ENCODE assay signal across 10 cellular contexts in the genomic region with DNA sequence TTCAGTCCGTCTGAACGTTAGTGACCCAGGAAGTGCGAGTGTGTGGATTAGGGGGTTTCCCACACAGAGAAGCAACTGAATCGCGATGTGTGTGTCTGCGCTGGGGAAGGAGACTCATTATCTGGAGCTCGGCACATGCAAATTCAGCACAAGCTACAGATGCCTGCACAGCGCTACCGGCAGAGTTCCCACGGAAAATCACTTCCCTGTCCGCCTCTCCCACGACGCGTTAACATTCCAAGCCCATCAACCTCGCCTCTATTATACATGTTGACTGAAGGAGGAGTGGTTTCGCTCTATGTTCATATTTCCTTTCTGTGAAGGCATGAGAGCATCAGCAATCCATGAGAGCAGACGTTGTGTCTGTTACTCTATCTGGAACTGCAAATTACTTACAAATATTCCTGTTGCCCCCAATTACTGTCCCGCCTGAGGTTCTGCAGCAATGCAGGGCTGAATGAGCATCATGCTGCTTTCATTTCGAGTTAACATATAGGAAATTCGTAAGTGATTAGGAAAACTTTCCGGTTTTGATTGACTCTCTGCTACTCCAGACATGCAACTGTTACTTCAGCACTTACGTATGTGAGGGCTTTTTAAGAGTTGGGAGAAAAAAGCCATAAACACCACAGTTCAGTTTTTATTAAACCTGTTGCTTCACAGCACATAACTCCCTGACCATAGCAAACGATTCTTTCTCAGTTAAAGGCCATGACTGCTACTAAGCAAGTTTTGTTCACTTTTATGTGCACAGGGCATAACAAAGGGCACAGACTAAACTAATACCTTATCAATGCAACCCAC. TPM values are rescaled to one million over a fixed set of nuclear protein-coding genes. Genes with fewer than 3 reads are reported as not detected.
DNase-seq lines count a peak whose midpoint lies in the region; ATAC-seq and TF ChIP-seq lines count a peak whose summit lies in the region.
"Had no signal": no experiment of that assay in that cellular context is flagged by ENCODE, and none has a peak within 500 bp of the region (broad histone marks: within the 10 kb centered on the region; RNA-seq: fewer than 3 reads in every experiment).

No MANE protein-coding gene starts in this region.

- H3K18ac ChIP-seq in mesenchymal stem cell (ENCODE audit: low read depth in 1 of 2, low read length in 2 of 2) = no peak overlapping the region

- no peak overlapping the region for H3K23ac ChIP-seq in mesenchymal stem cell (ENCODE audit: low read length in 2 of 2)

- ATAC-seq in GM18907 (IDR thresholded peaks at IDR 0.05; ENCODE audit: unreplicated experiment) = no peak
- ATAC-seq: activated CD4-positive, alpha-beta T cell treated with anti-CD3 and anti-CD28 coated beads for 36 hours; PC-3 had no signal

- 71% methylated on average over 18 of the region's 23 CpGs for WGBS in mesenchymal stem cell
- WGBS in transverse colon (ENCODE audit: low coverage in 1 of 2), 2 donors = 38 to 60% methylated on average over 1 to 23 of the region's 23 CpGs

- H2BK120ac ChIP-seq in mesenchymal stem cell (ENCODE audit: low read depth, low read length) = no peak overlapping the region

- H3K36me3 ChIP-seq in mesenchymal stem cell (ENCODE audit: control insufficient read depth in 1 of 2, insufficient read depth in 2 of 2, low read depth in 1 of 2, low read length in 2 of 2) = no peaks in the 10 kb centered on the region
- no peaks in the 10 kb centered on the region for H3K36me3 ChIP-seq in transverse colon

- H2AK5ac ChIP-seq in mesenchymal stem cell (ENCODE audit: low read length, severe bottlenecking) = no peak overlapping the region

- intact Hi-C loops in dorsolateral prefrontal cortex (cut with DNase I) = no loop called here
- intact Hi-C loops in transverse colon (cut with DNase I; ENCODE audit: low total_unique reads) = no loop called here

- TF ChIP-seq EP300 in transverse colon (IDR thresholded peaks at IDR 0.05; ENCODE audit: low read depth) = no peak

- DNase-seq in HuH-7 (ENCODE audit: low spot score) = peak; percentile 12
- DNase-seq in dorsolateral prefrontal cortex = no peak
- DNase-seq in mesenchymal stem cell = peak; percentile 14
- DNase-seq in transverse colon = peak; percentile 67
- DNase-seq in activated gamma-delta T cell (lab: John Stamatoyannopoulos, UW) = no peak
- no peak for DNase-seq in NCI-H748 treated with DMSO at 0.1 percent for 48 hours (lab: John Stamatoyannopoulos, UW)
- DNase-seq: activated CD4-positive, alpha-beta T cell treated with anti-CD3 and anti-CD28 coated beads for 36 hours; MV-4-11; PC-3 had no signal

- H3K9me3 ChIP-seq in mesenchymal stem cell (ENCODE audit: control insufficient read depth, low read length) (no peaks in the 10 kb centered on the region), transverse colon (no peaks in the 10 kb centered on the region)

- in situ Hi-C loops in transverse colon (cut with MboI; ENCODE audit: low pct_ligation_motif_present in 1 of 4, low pct_unique_long_range_greater_than_20kb in 1 of 4, low sequenced_read_pairs in 3 of 4) = loop anchor here in 1 of 4 donors (25.0 kb wide), 1 partner anchor 283 kb away; no protein-coding TSS in a partner anchor

- peak overlapping the region; percentile 11 for H3K9ac ChIP-seq in mesenchymal stem cell (ENCODE audit: low read length)

- H2BK12ac ChIP-seq in mesenchymal stem cell (ENCODE audit: low read length in 2 of 2) = no peak overlapping the region

- no peaks in the 10 kb centered on the region for H3K79me1 ChIP-seq in mesenchymal stem cell (replicated peaks; ENCODE audit: low read length, poor library complexity, severe bottlenecking)

- H2BK15ac ChIP-seq in mesenchymal stem cell (ENCODE audit: low read depth, poor library complexity, severe bottlenecking) = no peak overlapping the region

- H3K4me3 ChIP-seq in dorsolateral prefrontal cortex (peak overlapping the region in 41 of 59 donors; percentile 0 to 51 (median 26)), mesenchymal stem cell (ENCODE audit: insufficient read depth in 1 of 2, low read depth in 1 of 2, low read length in 2 of 2) (peak overlapping the region in 1 of 2 experiments; percentile 74), transverse colon (peak overlapping the region in 3 of 4 donors; percentile 15 to 39 (median 19))

- no peak overlapping the region for H3K27ac ChIP-seq in dorsolateral prefrontal cortex
- H3K27ac ChIP-seq in mesenchymal stem cell (ENCODE audit: low read length, poor library complexity, severe bottlenecking) = no peak overlapping the region
- H3K27ac ChIP-seq in transverse colon = peak overlapping the region; percentile 46 to 71 (median 66)

- TF ChIP-seq CTCF in dorsolateral prefrontal cortex (IDR thresholded peaks at IDR 0.05 in 54 of 56, conservative IDR thresholded peaks at IDR 0.05 in 2 of 56; ENCODE audit: low read depth in 1 of 56, partially characterized antibody in 56 of 56) (no peak), transverse colon (IDR thresholded peaks at IDR 0.05) (no peak)

- H3K4me1 ChIP-seq in mesenchymal stem cell (ENCODE audit: control insufficient read depth, insufficient read depth, low read depth, low read length) (peaks cover 2% of the 10 kb centered on the region), transverse colon (peaks cover 0 to 15% (median 11%) of the 10 kb centered on the region in 4 donors)

- no peak overlapping the region for H3K4me2 ChIP-seq in mesenchymal stem cell (ENCODE audit: low read length, poor library complexity, severe bottlenecking)

- TF ChIP-seq POLR2A in transverse colon (IDR thresholded peaks at IDR 0.05) = peak; percentile 65

- no peak overlapping the region for H2BK5ac ChIP-seq in mesenchymal stem cell (ENCODE audit: low read depth, low read length, poor library complexity, severe bottlenecking)

- no peak overlapping the region for H4K8ac ChIP-seq in mesenchymal stem cell (ENCODE audit: low read length)

- H4K91ac ChIP-seq in mesenchymal stem cell (ENCODE audit: low read length) = no peak overlapping the region

- H2AFZ ChIP-seq in mesenchymal stem cell (ENCODE audit: low read depth, low read length) = no peak overlapping the region

- H3K27me3 ChIP-seq in dorsolateral prefrontal cortex (peaks cover 0 to 30% (median 0%) of the 10 kb centered on the region in 45 donors), mesenchymal stem cell (ENCODE audit: control insufficient read depth in 1 of 2, insufficient read depth in 1 of 2, low read length in 2 of 2) (peaks cover 0 to 8% of the 10 kb centered on the region in 2 experiments), transverse colon (no peaks in the 10 kb centered on the region)

- no peak overlapping the region for H3K14ac ChIP-seq in mesenchymal stem cell (ENCODE audit: low read length in 2 of 2)

- no peak overlapping the region for H3K4ac ChIP-seq in mesenchymal stem cell (ENCODE audit: low read depth in 1 of 2, low read length in 2 of 2)

RNA-seq across cellular contexts. Expression of a gene that starts 15.0 kb away (rescaled TPM):
- total RNA-seq in dorsolateral prefrontal cortex (1 to 10 TPM in 7 of 120 experiments, under 1 TPM in 61, not detected in 52; 0.32 to 1.6 (median 0.60) TPM), transverse colon (1 to 10 TPM in 2 of 4 donors, not detected in 2; 7.0 TPM)
- polyA plus RNA-seq in mesenchymal stem cell (2013, experiment 1 of 2) = 0.06 TPM
- polyA plus RNA-seq in mesenchymal stem cell (2013, experiment 2 of 2) = 0.04 TPM
- total RNA-seq: activated CD4-positive, alpha-beta T cell treated with anti-CD3 and anti-CD28 coated beads for 36 hours; PC-3 had no signal

Comparison
In these comparisons a context has a peak if more than half of its experiments do, and no peak if none do; other contexts are left out.
1. DNase-seq: peak in HuH-7 (single experiment), mesenchymal stem cell (single experiment) and transverse colon (single experiment); none in dorsolateral prefrontal cortex (0 of 10), activated gamma-delta T cell (single experiment) and NCI-H748 treated with DMSO at 0.1 percent for 48 hours (single experiment).
2. H3K27ac ChIP-seq: peak in transverse colon (4 of 4); none in dorsolateral prefrontal cortex (0 of 59) and mesenchymal stem cell (single experiment).